In the genomic region with DNA sequence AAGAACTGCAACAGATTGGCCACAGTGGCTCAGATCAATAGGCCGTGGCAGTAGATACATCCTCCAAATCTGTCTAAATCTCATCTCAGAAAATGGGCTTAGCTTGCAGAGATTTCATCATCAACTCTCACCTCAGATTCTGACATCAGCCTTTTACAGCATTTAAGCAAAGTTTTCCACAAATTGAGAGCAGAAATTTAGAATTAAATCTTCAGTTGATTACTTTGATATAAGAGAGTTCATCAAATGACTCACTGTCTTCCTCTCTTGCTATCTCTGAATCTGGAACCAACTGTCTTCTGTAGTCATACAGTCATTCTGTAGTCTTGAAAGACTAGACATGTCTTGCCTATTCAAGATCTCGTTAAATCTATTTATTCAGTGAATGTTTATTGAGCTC, we compare ENCODE assay signal across 21 cellular contexts. TPM values are rescaled to one million over a fixed set of nuclear protein-coding genes. Genes with fewer than 3 reads are reported as not detected.
DNase-seq lines count a peak whose midpoint lies in the region; ATAC-seq and TF ChIP-seq lines count a peak whose summit lies in the region.
"Had no signal": no experiment of that assay in that cellular context is flagged by ENCODE, and none has a peak within 500 bp of the region (broad histone marks: within the 10 kb centered on the region; RNA-seq: fewer than 3 reads in every experiment).

No MANE protein-coding gene starts in this region.

- ATAC-seq in IMR-90 (ENCODE audit: low read depth) = no peak
- no peak for ATAC-seq in HG03378 (IDR thresholded peaks at IDR 0.05; ENCODE audit: unreplicated experiment)
- ATAC-seq: CD8-positive, alpha-beta T cell; T-cell had no signal

- H3K9me3 ChIP-seq in IMR-90 (ENCODE audit: control insufficient read depth, insufficient read depth, low read length) = no peaks in the 10 kb centered on the region
- no peaks in the 10 kb centered on the region for H3K9me3 ChIP-seq in osteoblast (ENCODE audit: low read depth, low read length)
- H3K9me3 ChIP-seq: BLaER1 had no signal

- peak overlapping the region; percentile 21; the same call in 1 of the 2 replicates for H4K91ac ChIP-seq in IMR-90 (ENCODE audit: insufficient read depth, low read depth, low read length)

- peaks cover 7% of the 10 kb centered on the region; the same call in 1 of the 2 replicates for H3K4me1 ChIP-seq in IMR-90 (ENCODE audit: control insufficient read depth, insufficient read depth, low read length)
- peaks cover 51% of the 10 kb centered on the region for H3K4me1 ChIP-seq in osteoblast (ENCODE audit: insufficient read depth, low read length)

- no peaks in the 10 kb centered on the region for H3K79me2 ChIP-seq in osteoblast (ENCODE audit: insufficient read depth, low read length)

- peak overlapping the region; percentile 86; the same call in 1 of the 2 replicates for H3K4ac ChIP-seq in IMR-90 (ENCODE audit: low read depth, low read length)

- CTCF ChIA-PET in IMR-90 (lab: Yijun Ruan, JAX) = no interaction called here

- no peak for TF ChIP-seq RAD21 in IMR-90 (IDR thresholded peaks at IDR 0.05; ENCODE audit: low read length)

- H3K18ac ChIP-seq in IMR-90 (ENCODE audit: low read depth, low read length) = peak overlapping the region; percentile 73; the same call in 1 of the 2 replicates

- H2AFZ ChIP-seq in IMR-90 (replicated peaks; ENCODE audit: low read length, poor library complexity) (no peak overlapping the region), osteoblast (ENCODE audit: low read length) (no peak overlapping the region)
- H2AFZ ChIP-seq: PC-9 had no signal

- peak overlapping the region in 1 of 2 experiments; percentile 64; a peak in 2 of 4 replicates for H4K8ac ChIP-seq in IMR-90 (ENCODE audit: low read depth in 2 of 2, low read length in 2 of 2)

- H3K27ac ChIP-seq in IMR-90 (ENCODE audit: insufficient read depth, low read length) (no peak overlapping the region), brain microvascular endothelial cell (peak overlapping the region; percentile 52), osteoblast (ENCODE audit: low read depth, low read length) (peak overlapping the region; percentile 97)
- H3K27ac ChIP-seq: BLaER1, PC-9 had no signal

- H3K27me3 ChIP-seq in IMR-90 (ENCODE audit: control insufficient read depth, insufficient read depth, low read length) (no peaks in the 10 kb centered on the region), brain microvascular endothelial cell (replicated peaks) (no peaks in the 10 kb centered on the region), osteoblast (ENCODE audit: insufficient read depth, low read length) (no peaks in the 10 kb centered on the region)
- H3K27me3 ChIP-seq: BLaER1 had no signal

- H3K36me3 ChIP-seq in IMR-90 (ENCODE audit: control insufficient read depth, insufficient read depth, low read length) (no peaks in the 10 kb centered on the region), brain microvascular endothelial cell (replicated peaks) (no peaks in the 10 kb centered on the region), osteoblast (ENCODE audit: insufficient read depth, low read length) (no peaks in the 10 kb centered on the region)
- H3K36me3 ChIP-seq: BLaER1 had no signal

- H3K9ac ChIP-seq in IMR-90 (ENCODE audit: low read depth, low read length) = no peak overlapping the region
- H3K9ac ChIP-seq: BLaER1 had no signal

- no peak overlapping the region for H3K4me3 ChIP-seq in IMR-90 (ENCODE audit: insufficient read depth, low read depth, low read length)
- H3K4me3 ChIP-seq in brain microvascular endothelial cell (ENCODE audit: low read depth, low read length) = no peak overlapping the region
- H3K4me3 ChIP-seq in osteoblast (ENCODE audit: insufficient read depth, low read length) = no peak overlapping the region
- H3K4me3 ChIP-seq: BLaER1, PC-9, SK-N-MC had no signal

- H2AK5ac ChIP-seq in IMR-90 (ENCODE audit: low read depth, low read length) = peak overlapping the region; percentile 65

- DNase-seq in EH (ENCODE audit: low read depth) (peak; percentile 80), IMR-90 (no peak), brain microvascular endothelial cell (peak; percentile 31), osteoblast (ENCODE audit: insufficient read length, low spot score, missing footprints) (no peak), midbrain (lab: John Stamatoyannopoulos, UW) (no peak), NCI-H2196 treated with DMSO at 0.1 percent for 48 hours (lab: John Stamatoyannopoulos, UW; ENCODE audit: unreplicated experiment) (no peak)
- DNase-seq: CD8-positive, alpha-beta T cell; DMS79 treated with DMSO at 0.1 percent for 48 hours; NCI-H2029 treated with DMSO at 0.1 percent for 48 hours; NCI-H2171 treated with DMSO at 0.1 percent for 48 hours; NCI-H748 treated with DMSO at 0.1 percent for 48 hours; T-cell had no signal

- H2AK9ac ChIP-seq in IMR-90 (replicated peaks; ENCODE audit: low read depth, low read length, poor library complexity) = no peak overlapping the region

- H3K14ac ChIP-seq in IMR-90 (replicated peaks; ENCODE audit: low read depth, low read length) = peak overlapping the region; percentile 77; the same call in 1 of the 2 replicates

- peak overlapping the region; percentile 90 for H2BK5ac ChIP-seq in IMR-90 (ENCODE audit: low read depth, low read length, poor library complexity, severe bottlenecking)

- H3K23ac ChIP-seq in IMR-90 (ENCODE audit: low read depth, low read length) = peak overlapping the region; percentile 62; the same call in 1 of the 2 replicates

- H4K5ac ChIP-seq in IMR-90 (ENCODE audit: low read depth, low read length) = no peak overlapping the region; the same call in 1 of the 2 replicates

- in situ Hi-C loops in IMR-90 (cut with MboI; ENCODE audit: low sequenced_read_pairs) (no loop called here), brain microvascular endothelial cell (cut with HindIII; ENCODE audit: low pct_ligation_motif_present, low sequenced_read_pairs) (no loop called here)

- H3K79me1 ChIP-seq in IMR-90 (ENCODE audit: low read depth in 1 of 2, low read length in 2 of 2) = no peaks in the 10 kb centered on the region

- BruUV-seq in IMR-90 (replicated peaks; lab: Mats Ljungman, UMichigan) = no TSS peak

- H3K9me1 ChIP-seq in IMR-90 (ENCODE audit: insufficient read depth, low read length) = no peaks in the 10 kb centered on the region

- H2BK120ac ChIP-seq in IMR-90 (ENCODE audit: low read depth, low read length) = peak overlapping the region; percentile 86

- POLR2A ChIA-PET in IMR-90 (lab: Charles Lee; ENCODE audit: unreplicated experiment) = no interaction called here

- peak overlapping the region; percentile 67; the same call in 1 of the 3 replicates for H2BK15ac ChIP-seq in IMR-90 (ENCODE audit: low read depth, low read length)

- H3K4me2 ChIP-seq in IMR-90 (ENCODE audit: low read depth, low read length) = peak overlapping the region; percentile 65; the same call in 1 of the 2 replicates
- H3K4me2 ChIP-seq in osteoblast (ENCODE audit: insufficient read depth, low read length) = peak overlapping the region; percentile 49
- H3K4me2 ChIP-seq: BLaER1, PC-9 had no signal

- dilution Hi-C loops in IMR-90 (cut with HindIII; ENCODE audit: low sequenced_read_pairs, unreplicated experiment) = no loop called here

- no peak overlapping the region for H3K56ac ChIP-seq in IMR-90 (ENCODE audit: extremely low read depth, insufficient read depth, low read length)

- no peak for TF ChIP-seq CTCF in IMR-90 (conservative IDR thresholded peaks at IDR 0.05; ENCODE audit: low read depth, low read length)
- TF ChIP-seq CTCF in brain microvascular endothelial cell (IDR thresholded peaks at IDR 0.05; ENCODE audit: low read depth, low read length, missing control alignments) = no peak
- no peak for TF ChIP-seq CTCF in osteoblast (IDR thresholded peaks at IDR 0.05; ENCODE audit: extremely low read depth, low read depth, low read length)

- intact Hi-C loops in IMR-90 (cut with micrococcal nuclease) = no loop called here

- peak overlapping the region; percentile 90 for H2BK20ac ChIP-seq in IMR-90 (ENCODE audit: low read depth, low read length)

- H4K20me1 ChIP-seq in IMR-90 (ENCODE audit: insufficient read depth, low read length) (no peaks in the 10 kb centered on the region), osteoblast (ENCODE audit: insufficient read depth, low read length) (no peaks in the 10 kb centered on the region)
- H4K20me1 ChIP-seq: BLaER1 had no signal

- TF ChIP-seq POLR2A in IMR-90 (IDR thresholded peaks at IDR 0.05; ENCODE audit: low read depth, low read length) = no peak

- WGBS in IMR-90 (ENCODE audit: extremely low coverage in 2 of 2, insufficient read length in 1 of 2), 2 experiments = 60% methylated on average over 1 of the region's 2 CpGs; no CpG with 5 or more reads in 1 of the 2 experiments

TF ChIP-seq in IMR-90, 13 proteins besides CTCF, POLR2A, EP300 and RAD21:
- TF ChIP-seq CEBPB (IDR thresholded peaks at IDR 0.05; ENCODE audit: low read depth, low read length) (peak; percentile 63), MAZ (IDR thresholded peaks at IDR 0.05; ENCODE audit: borderline replicate concordance, low read depth, low read length) (no peak)
TF ChIP-seq in IMR-90: peak in this region for 1.

RNA-seq across cellular contexts. Expression of a gene that starts 45.2 kb away (rescaled TPM):
- total RNA-seq in IMR-90 (2012; rRNA removed) (not detected in 2 replicates), osteoblast (not detected in 2 replicates)
- polyA plus RNA-seq in IMR-90 (2012; rRNA removed) = not detected in 2 replicates
- not detected in 2 replicates for polyA plus RNA-seq in IMR-90 (2012; cell fraction: cytosol; rRNA removed)
- polyA plus RNA-seq in IMR-90 (2012; cell fraction: nucleus; rRNA removed; ENCODE audit: low replicate concordance) = not detected in 2 replicates
- total RNA-seq: CD8-positive, alpha-beta T cell; H4; HT1080; LHCN-M2; NCI-H460; PC-9; T-cell had no signal
- polyA plus RNA-seq: AG04450 had no signal

RNA-seq across cellular contexts. Expression of a gene that starts 51.8 kb away (rescaled TPM):
- total RNA-seq in IMR-90 (2012; rRNA removed) (38.9 and 39.4 TPM in 2 replicates), osteoblast (16.3 and 20.3 TPM in 2 replicates)
- polyA plus RNA-seq in IMR-90 (2012; rRNA removed) = 10.5 and 10.9 TPM in 2 replicates
- polyA plus RNA-seq in IMR-90 (2012; cell fraction: cytosol; rRNA removed) = 1.9 and 7.1 TPM in 2 replicates
- polyA plus RNA-seq in IMR-90 (2012; cell fraction: nucleus; rRNA removed; ENCODE audit: low replicate concordance) = 1.6 and 10.0 TPM in 2 replicates
- total RNA-seq: CD8-positive, alpha-beta T cell had no signal

RNA-seq across cellular contexts. Expression of a gene that starts 54.8 kb away (rescaled TPM):
- total RNA-seq in IMR-90 (2012; rRNA removed) = not detected in 2 replicates
- not detected in 2 replicates for polyA plus RNA-seq in IMR-90 (2012; rRNA removed)
- polyA plus RNA-seq in IMR-90 (2012; cell fraction: cytosol; rRNA removed) = not detected in 2 replicates
- not detected in 2 replicates for polyA plus RNA-seq in IMR-90 (2012; cell fraction: nucleus; rRNA removed; ENCODE audit: low replicate concordance)
- 0.88 TPM in 1 of 2 replicates, not detected in the other for total RNA-seq in osteoblast
- total RNA-seq: CD8-positive, alpha-beta T cell; H4; HT1080; PC-9; T-cell had no signal

Comparison
In these comparisons a context has a peak if more than half of its experiments do, and no peak if none do; other contexts are left out.
1. DNase-seq: peak in EH (single experiment) and brain microvascular endothelial cell (single experiment); none in IMR-90 (single experiment), osteoblast (single experiment), midbrain (single experiment) and NCI-H2196 treated with DMSO at 0.1 percent for 48 hours (single experiment).